ENCODE assay signal across 27 cellular contexts in the genomic region with DNA sequence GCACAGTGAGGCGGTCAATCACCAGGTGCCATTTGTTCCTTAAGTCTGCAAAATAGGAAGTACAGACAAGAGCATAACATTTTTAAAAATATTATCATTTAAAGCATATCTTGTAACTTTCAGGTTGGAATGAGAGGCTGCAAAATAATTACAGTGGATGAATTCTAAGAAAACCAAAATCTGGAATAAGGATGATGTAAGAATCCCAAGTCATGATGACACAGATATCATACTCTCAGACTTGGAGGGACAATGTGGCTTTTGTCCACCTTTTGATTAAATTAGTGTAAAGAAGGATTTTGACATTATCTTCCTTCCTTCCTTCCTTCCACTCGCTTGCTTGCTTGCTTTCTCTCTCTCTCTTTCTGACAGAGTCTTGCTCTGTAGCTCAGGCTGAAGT.
"Had no signal": no experiment of that assay in that cellular context is flagged by ENCODE, and none has a peak within 500 bp of the region (broad histone marks: within the 10 kb centered on the region; RNA-seq: fewer than 3 reads in every experiment).

No MANE protein-coding gene starts in this region.

- H3K27ac ChIP-seq: ascending aorta, cardiac muscle cell, VCaP had no signal

- H3K36me3 ChIP-seq: ascending aorta, cardiac muscle cell had no signal

- H3K4me1 ChIP-seq: ascending aorta had no signal

- H3K4me3 ChIP-seq: ascending aorta, cardiac muscle cell had no signal

- DNase-seq: activated B cell treated with CpG ODN at 0.5 μM for 24 hours; activated CD4-positive, alpha-beta memory T cell treated with anti-CD3 and anti-CD28 coated beads for 36 hours; activated CD4-positive, alpha-beta T cell treated with anti-CD3 and anti-CD28 coated beads for 4 hours; activated CD4-positive, alpha-beta T cell treated with anti-CD3 and anti-CD28 coated beads, Interleukin-2, amount 10 ng/mL, durations not matched to agents 24 days and 14 days; activated CD4-positive, alpha-beta T cell treated with anti-CD3 and anti-CD28 coated beads, Interleukin-2, amount 50 U/mL, for 1 hour; activated CD4-positive, alpha-beta T cell treated with anti-CD3 and anti-CD28 coated beads, Interleukin-2, amount 50 U/mL, for 4 hours; activated CD4-positive, CD25-positive, alpha-beta regulatory T cell treated with anti-CD3 and anti-CD28 coated beads, Interleukin-2, amount 50 U/mL, for 72 hours; activated CD8-positive, alpha-beta memory T cell treated with anti-CD3 and anti-CD28 coated beads, Interleukin-2, amount 50 U/mL, for 4 hours; activated CD8-positive, alpha-beta T cell treated with anti-CD3 and anti-CD28 coated beads for 36 hours; activated gamma-delta T cell; activated naive CD4-positive, alpha-beta T cell treated with anti-CD3 and anti-CD28 coated beads, Interleukin-2, amount 10 ng/mL, durations not matched to agents 7 days and 5 days; activated naive CD4-positive, alpha-beta T cell treated with Interleukin-2 at 50 U/mL for 16 hours; activated naive CD8-positive, alpha-beta T cell treated with anti-CD3 and anti-CD28 coated beads, Interleukin-2, amount 10 ng/mL, durations not matched to agents 7 days and 5 days; activated naive CD8-positive, alpha-beta T cell treated with anti-CD3 and anti-CD28 coated beads, Interleukin-2, amount 50 U/mL, for 24 hours; activated T-cell treated with anti-CD3 and anti-CD28 coated beads for 4 hours; activated T-cell treated with anti-CD3 and anti-CD28 coated beads, Interleukin-2, amount 50 U/mL, for 1 hour; activated T-cell treated with anti-CD3 and anti-CD28 coated beads, Interleukin-2, amount 50 U/mL, for 4 hours; amygdala; anterior cingulate cortex; caudate nucleus; cerebellar nuclear complex; T-helper 9 cell had no signal

- H3K9me3 ChIP-seq: ascending aorta had no signal

- FAIRE-seq: bronchial epithelial cell, TTC549 had no signal

- H3K27me3 ChIP-seq: ascending aorta had no signal

- ATAC-seq: activated CD8-positive, alpha-beta T cell treated with anti-CD3 and anti-CD28 coated beads for 36 hours; activated naive CD8-positive, alpha-beta T cell treated with anti-CD3 and anti-CD28 coated beads, Interleukin-2, amount 50 U/mL, for 24 hours; activated T-cell treated with anti-CD3 and anti-CD28 coated beads, Interleukin-2, amount 50 U/mL, for 4 hours had no signal
